ENCODE assay signal across 8 cellular contexts in the genomic region with DNA sequence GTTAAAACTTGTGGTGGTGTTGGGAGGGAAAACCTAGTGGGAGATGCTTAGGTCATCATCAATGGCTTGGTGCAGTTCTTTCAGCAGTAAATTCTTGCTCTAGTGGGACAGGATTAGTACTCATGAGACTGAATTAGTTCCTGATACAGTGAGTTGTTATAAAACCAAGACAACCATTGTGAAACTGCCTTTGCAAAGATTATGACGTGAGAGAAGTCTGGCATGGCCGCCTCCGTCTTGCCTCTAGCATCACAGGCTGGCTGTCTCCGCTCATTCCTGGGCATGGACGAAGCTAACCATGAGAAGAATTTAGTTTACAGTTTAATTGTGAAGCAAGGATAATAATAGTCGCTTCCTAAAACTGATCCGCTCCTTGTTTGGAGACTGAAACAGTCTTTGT.
A peak's percentile ranks its signal among the peaks of the same experiment; 100 is the strongest.
DNase-seq lines count a peak whose midpoint lies in the region; ATAC-seq lines count a peak whose summit lies in the region.

No MANE protein-coding gene starts in this region.

- DNase-seq in LHCN-M2 (ENCODE audit: low read depth) (peak; percentile 13), left kidney (ENCODE audit: low read depth, low spot score) (peak; percentile 32), NCI-H2029 (lab: John Stamatoyannopoulos, UW) (no peak), AG08396 (ENCODE audit: low spot score) (no peak), NCI-H1417 treated with DMSO at 0.1 percent for 48 hours (lab: John Stamatoyannopoulos, UW) (no peak), midbrain (lab: John Stamatoyannopoulos, UW) (no peak)

- ATAC-seq in GM18502 (IDR thresholded peaks at IDR 0.05; ENCODE audit: poor library complexity, unreplicated experiment) (peak; percentile 75), GM21825 (IDR thresholded peaks at IDR 0.05; ENCODE audit: unreplicated experiment) (peak; percentile 51)

Comparison
In these comparisons a context has a peak if more than half of its experiments do, and no peak if none do; other contexts are left out.
1. DNase-seq: peak in LHCN-M2 (single experiment) and left kidney (single experiment); none in NCI-H2029 (single experiment), AG08396 (single experiment), NCI-H1417 treated with DMSO at 0.1 percent for 48 hours (single experiment) and midbrain (single experiment).